ENCODE assay signal across 7 cellular contexts in the genomic region with DNA sequence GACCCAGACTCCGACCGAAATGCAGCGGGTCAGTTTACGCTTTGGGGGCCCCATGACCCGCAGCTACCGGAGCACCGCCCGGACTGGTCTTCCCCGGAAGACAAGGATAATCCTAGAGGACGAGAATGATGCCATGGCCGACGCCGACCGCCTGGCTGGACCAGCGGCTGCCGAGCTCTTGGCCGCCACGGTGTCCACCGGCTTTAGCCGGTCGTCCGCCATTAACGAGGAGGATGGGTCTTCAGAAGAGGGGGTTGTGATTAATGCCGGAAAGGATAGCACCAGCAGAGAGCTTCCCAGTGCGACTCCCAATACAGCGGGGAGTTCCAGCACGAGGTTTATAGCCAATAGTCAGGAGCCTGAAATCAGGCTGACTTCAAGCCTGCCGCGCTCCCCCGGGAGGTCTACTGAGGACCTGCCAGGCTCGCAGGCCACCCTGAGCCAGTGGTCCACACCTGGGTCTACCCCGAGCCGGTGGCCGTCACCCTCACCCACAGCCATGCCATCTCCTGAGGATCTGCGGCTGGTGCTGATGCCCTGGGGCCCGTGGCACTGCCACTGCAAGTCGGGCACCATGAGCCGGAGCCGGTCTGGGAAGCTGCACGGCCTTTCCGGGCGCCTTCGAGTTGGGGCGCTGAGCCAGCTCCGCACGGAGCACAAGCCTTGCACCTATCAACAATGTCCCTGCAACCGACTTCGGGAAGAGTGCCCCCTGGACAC. TPM values are rescaled to one million over a fixed set of nuclear protein-coding genes. Genes with fewer than 3 reads are reported as not detected.
A peak's percentile ranks its signal among the peaks of the same experiment; 100 is the strongest.
DNase-seq lines count a peak whose midpoint lies in the region; ATAC-seq and TF ChIP-seq lines count a peak whose summit lies in the region.

No MANE protein-coding gene starts in this region.

- DNase-seq in NCI-H2196 treated with DMSO at 0.1 percent for 48 hours (lab: John Stamatoyannopoulos, UW; ENCODE audit: unreplicated experiment): peak; percentile 38
- DNase-seq in dermis blood vessel endothelial cell: peak; percentile 86
- peak; percentile 90 for DNase-seq in left kidney (ENCODE audit: low read depth, low spot score)
- DNase-seq in stimulated activated CD4-positive, alpha-beta T cell treated with anti-CD3 and anti-CD28 coated beads, Interleukin-4, amount 100 ng/mL, for 24 hours: peak; percentile 51

- TF ChIP-seq CTCF in GM12872 (IDR thresholded peaks at IDR 0.05; ENCODE audit: insufficient read depth, low read depth, low read length): peak; percentile 71

- peak; percentile 58 for ATAC-seq in HG02852 (IDR thresholded peaks at IDR 0.05; ENCODE audit: unreplicated experiment)
- peak; percentile 67 to 71 for ATAC-seq in activated CD4-positive, CD25-positive, alpha-beta regulatory T cell treated with anti-CD3 and anti-CD28 coated beads, Interleukin-2, amount 50 U/mL, for 24 hours

RNA-seq across cellular contexts. Expression of a gene that starts 0.5 kb away (rescaled TPM):
- 1.1 and 1.4 TPM in 2 replicates for total RNA-seq in dermis blood vessel endothelial cell

RNA-seq across cellular contexts. Expression of a gene that starts 11.3 kb away (rescaled TPM):
- total RNA-seq in dermis blood vessel endothelial cell: 63.1 and 78.6 TPM in 2 replicates

RNA-seq across cellular contexts. Expression of a gene that starts 11.7 kb away (rescaled TPM):
- 0.17 and 0.33 TPM in 2 replicates for total RNA-seq in dermis blood vessel endothelial cell

RNA-seq across cellular contexts. Expression of a gene that starts 12.1 kb away (rescaled TPM):
- 1.2 and 3.6 TPM in 2 replicates for total RNA-seq in dermis blood vessel endothelial cell

RNA-seq across cellular contexts. Expression of a gene that starts 22.5 kb away (rescaled TPM):
- 6.3 and 10.7 TPM in 2 replicates for total RNA-seq in dermis blood vessel endothelial cell

Comparison
In these comparisons a context has a peak if more than half of its experiments do, and no peak if none do; other contexts are left out.
1. Peak in every context shown above with its lines: DNase-seq and ATAC-seq.
2. DNase-seq: peak in every context shown above with its lines; median percentile 90 in left kidney; 86 in dermis blood vessel endothelial cell; 51 in stimulated activated CD4-positive, alpha-beta T cell treated with anti-CD3 and anti-CD28 coated beads, Interleukin-4, amount 100 ng/mL, for 24 hours; 38 in NCI-H2196 treated with DMSO at 0.1 percent for 48 hours.